ENCODE assay signal across 9 cellular contexts in the genomic region with DNA sequence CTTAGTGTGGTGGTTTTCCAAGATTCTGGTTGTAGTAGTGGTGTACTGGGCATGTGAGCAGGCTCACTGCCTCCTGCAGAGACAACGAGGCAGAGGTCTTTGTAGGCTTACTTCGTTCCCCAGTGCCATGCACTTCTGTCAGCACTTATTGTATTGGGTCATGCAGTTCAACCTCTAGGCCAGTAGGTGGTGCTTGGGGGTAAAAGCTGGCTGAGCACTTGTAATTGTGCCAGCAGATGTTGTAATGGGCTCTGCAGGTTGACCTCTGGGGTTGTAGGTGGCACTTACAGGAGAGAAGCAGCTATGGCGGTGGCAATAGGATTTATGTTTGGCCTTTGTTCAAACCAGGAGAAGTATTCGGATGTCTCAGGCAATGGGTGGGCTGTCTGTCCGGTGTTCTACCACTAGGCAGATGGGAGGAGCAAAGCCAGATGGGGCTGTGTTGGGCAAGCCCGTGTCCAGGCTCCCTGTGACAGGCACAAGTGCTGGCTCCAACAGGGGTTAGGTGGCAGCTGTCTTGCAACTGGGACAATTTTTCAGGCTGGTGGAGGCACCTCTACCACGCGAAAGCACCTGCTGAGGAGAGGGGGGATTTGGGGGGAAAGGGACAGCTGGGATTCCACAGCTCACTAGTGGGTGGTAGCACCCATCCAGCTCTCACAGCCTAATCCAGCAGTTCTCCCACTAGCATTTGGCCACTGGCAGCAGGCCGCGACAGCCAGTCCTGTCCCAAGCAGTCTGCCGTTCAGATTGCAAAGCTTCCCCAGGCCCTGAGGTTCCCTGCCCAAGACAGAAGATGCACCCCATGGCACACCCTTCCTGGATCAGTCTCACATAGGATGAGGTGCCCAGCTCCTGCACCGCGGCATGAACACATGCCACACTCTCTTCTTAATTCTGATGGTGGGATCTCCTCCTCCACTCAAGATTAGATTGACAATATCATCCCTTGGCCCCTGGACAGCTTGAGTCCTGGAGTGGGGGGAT.
DNase-seq lines count a peak whose midpoint lies in the region; ATAC-seq and TF ChIP-seq lines count a peak whose summit lies in the region.
"Had no signal": no experiment of that assay in that cellular context is flagged by ENCODE, and none has a peak within 500 bp of the region (broad histone marks: within the 10 kb centered on the region; RNA-seq: fewer than 3 reads in every experiment).

No MANE protein-coding gene starts in this region.

- H3K4me3 ChIP-seq in DND-41 (ENCODE audit: low read depth in 1 of 2, low read length in 2 of 2) = no peak overlapping the region
- no peak overlapping the region for H3K4me3 ChIP-seq in fibroblast of the aortic adventitia (ENCODE audit: low read depth, low read length)
- H3K4me3 ChIP-seq in neural progenitor cell = no peak overlapping the region

- no peak overlapping the region for H3K27ac Mint-ChIP-seq in activated CD8-positive, alpha-beta T cell treated with anti-CD3 and anti-CD28 coated beads, Interleukin-2, amount 10 ng/mL, durations not matched to agents 7 days and 5 days
- H3K27ac Mint-ChIP-seq in neural progenitor cell = no peak overlapping the region
- H3K27ac Mint-ChIP-seq: stimulated activated naive CD8-positive, alpha-beta T cell treated with anti-CD3 and anti-CD28 coated beads, Interleukin-15, Interleukin-2, amounts not matched to agents 100 ng/mL and 50 ng/mL, for 24 hours had no signal

- POLR2A ChIA-PET in activated CD8-positive, alpha-beta T cell treated with anti-CD3 and anti-CD28 coated beads, Interleukin-2, amount 10 ng/mL, durations not matched to agents 7 days and 5 days (lab: Charles Lee) = no interaction called here

- no peaks in the 10 kb centered on the region for H3K9me3 ChIP-seq in DND-41 (ENCODE audit: insufficient read depth, low read length, severe bottlenecking)
- H3K9me3 ChIP-seq in neural progenitor cell (ENCODE audit: low read depth) = no peaks in the 10 kb centered on the region

- H3K27ac ChIP-seq in DND-41 (ENCODE audit: low read length) (no peak overlapping the region), neural progenitor cell (no peak overlapping the region)

- H3K36me3 ChIP-seq in DND-41 (ENCODE audit: insufficient read depth, low read length) (no peaks in the 10 kb centered on the region), neural progenitor cell (no peaks in the 10 kb centered on the region)

- CTCF ChIA-PET in activated CD8-positive, alpha-beta T cell treated with anti-CD3 and anti-CD28 coated beads, Interleukin-2, amount 10 ng/mL, durations not matched to agents 7 days and 5 days (lab: Charles Lee) = interaction anchor here (1.1 to 2.5 kb wide), 2 partner anchors 203 to 364 kb away, joined by 3 to 10 read pairs; no protein-coding TSS in a partner anchor

- no peaks in the 10 kb centered on the region for H4K20me1 ChIP-seq in DND-41 (ENCODE audit: insufficient read depth, low read length)
- H4K20me1 ChIP-seq in neural progenitor cell (ENCODE audit: low read depth) = no peaks in the 10 kb centered on the region

- H3K9ac ChIP-seq in DND-41 (ENCODE audit: low read depth, low read length) = no peak overlapping the region
- no peak overlapping the region for H3K9ac ChIP-seq in neural progenitor cell

- H3K27me3 Mint-ChIP-seq in activated CD8-positive, alpha-beta T cell treated with anti-CD3 and anti-CD28 coated beads, Interleukin-2, amount 10 ng/mL, durations not matched to agents 7 days and 5 days (ENCODE audit: low read depth) = peaks cover 7% of the 10 kb centered on the region
- no peaks in the 10 kb centered on the region for H3K27me3 Mint-ChIP-seq in neural progenitor cell (ENCODE audit: insufficient read depth, low read depth)

- H3K27me3 ChIP-seq in DND-41 (ENCODE audit: insufficient read depth, low read length, poor library complexity) = no peaks in the 10 kb centered on the region
- H3K27me3 ChIP-seq in neural progenitor cell = no peaks in the 10 kb centered on the region

- no peaks in the 10 kb centered on the region for H3K36me3 Mint-ChIP-seq in activated CD8-positive, alpha-beta T cell treated with anti-CD3 and anti-CD28 coated beads, Interleukin-2, amount 10 ng/mL, durations not matched to agents 7 days and 5 days (ENCODE audit: low read depth)
- no peaks in the 10 kb centered on the region for H3K36me3 Mint-ChIP-seq in neural progenitor cell

- H3K4me2 ChIP-seq in DND-41 (ENCODE audit: insufficient read depth, low read length) (no peak overlapping the region), neural progenitor cell (no peak overlapping the region)

- DNase-seq in DND-41 (peak; percentile 61), NCI-H748 (lab: John Stamatoyannopoulos, UW; ENCODE audit: unreplicated experiment) (peak; percentile 85), fibroblast of the aortic adventitia (ENCODE audit: low read depth) (peak; percentile 81), neural progenitor cell (ENCODE audit: low spot score) (peak; percentile 72)
- DNase-seq in activated CD8-positive, alpha-beta T cell treated with anti-CD3 and anti-CD28 coated beads, Interleukin-2, amount 10 ng/mL, durations not matched to agents 7 days and 5 days = peak; percentile 67
- no peak for DNase-seq in effector CD8-positive, alpha-beta T cell (lab: John Stamatoyannopoulos, UW)

- no peaks in the 10 kb centered on the region for H3K9me3 Mint-ChIP-seq in activated CD8-positive, alpha-beta T cell treated with anti-CD3 and anti-CD28 coated beads, Interleukin-2, amount 10 ng/mL, durations not matched to agents 7 days and 5 days (ENCODE audit: insufficient read depth)
- H3K9me3 Mint-ChIP-seq in neural progenitor cell = no peaks in the 10 kb centered on the region
- H3K9me3 Mint-ChIP-seq: stimulated activated naive CD8-positive, alpha-beta T cell treated with anti-CD3 and anti-CD28 coated beads, Interleukin-15, Interleukin-2, amounts not matched to agents 100 ng/mL and 50 ng/mL, for 24 hours had no signal

- H2AFZ ChIP-seq in DND-41 (ENCODE audit: low read depth, low read length) (no peak overlapping the region), neural progenitor cell (replicated peaks) (peak overlapping the region; percentile 8)

- TF ChIP-seq CTCF in DND-41 (IDR thresholded peaks at IDR 0.05; ENCODE audit: borderline replicate concordance, extremely low read depth, low read length, poor library complexity, severe bottlenecking) (peak; percentile 90), fibroblast of the aortic adventitia (IDR thresholded peaks at IDR 0.05; ENCODE audit: insufficient read depth, low read length) (peak; percentile 96), neural progenitor cell (IDR thresholded peaks at IDR 0.05) (peak; percentile 85)

- H3F3A ChIP-seq in neural progenitor cell (ENCODE audit: low read depth) = no peaks in the 10 kb centered on the region

- H3K79me2 ChIP-seq in DND-41 (ENCODE audit: insufficient read depth, low read length) = no peaks in the 10 kb centered on the region
- H3K79me2 ChIP-seq in neural progenitor cell (ENCODE audit: low read depth) = no peaks in the 10 kb centered on the region

- no peaks in the 10 kb centered on the region for H3K4me1 Mint-ChIP-seq in activated CD8-positive, alpha-beta T cell treated with anti-CD3 and anti-CD28 coated beads, Interleukin-2, amount 10 ng/mL, durations not matched to agents 7 days and 5 days (ENCODE audit: low read depth)
- H3K4me1 Mint-ChIP-seq in neural progenitor cell = no peaks in the 10 kb centered on the region

- no peaks in the 10 kb centered on the region for H3K4me1 ChIP-seq in DND-41 (ENCODE audit: insufficient read depth, low read length)
- H3K4me1 ChIP-seq in neural progenitor cell = no peaks in the 10 kb centered on the region

- peak; percentile 97 for ATAC-seq in DND-41 (ENCODE audit: insufficient read depth, low read depth)
- ATAC-seq in GM21367 (IDR thresholded peaks at IDR 0.05; ENCODE audit: unreplicated experiment) = peak; percentile 96
- peak; percentile 99 for ATAC-seq in HG03520 (IDR thresholded peaks at IDR 0.05; ENCODE audit: unreplicated experiment)
- peak; percentile 86 for ATAC-seq in activated CD8-positive, alpha-beta T cell treated with anti-CD3 and anti-CD28 coated beads, Interleukin-2, amount 10 ng/mL, durations not matched to agents 7 days and 5 days

- no peak overlapping the region for H3K4me3 Mint-ChIP-seq in activated CD8-positive, alpha-beta T cell treated with anti-CD3 and anti-CD28 coated beads, Interleukin-2, amount 10 ng/mL, durations not matched to agents 7 days and 5 days
- H3K4me3 Mint-ChIP-seq in neural progenitor cell = no peak overlapping the region
- H3K4me3 Mint-ChIP-seq: stimulated activated naive CD8-positive, alpha-beta T cell treated with anti-CD3 and anti-CD28 coated beads, Interleukin-15, Interleukin-2, amounts not matched to agents 100 ng/mL and 50 ng/mL, for 24 hours had no signal
